ENCODE assay signal across 7 cellular contexts in the genomic region with DNA sequence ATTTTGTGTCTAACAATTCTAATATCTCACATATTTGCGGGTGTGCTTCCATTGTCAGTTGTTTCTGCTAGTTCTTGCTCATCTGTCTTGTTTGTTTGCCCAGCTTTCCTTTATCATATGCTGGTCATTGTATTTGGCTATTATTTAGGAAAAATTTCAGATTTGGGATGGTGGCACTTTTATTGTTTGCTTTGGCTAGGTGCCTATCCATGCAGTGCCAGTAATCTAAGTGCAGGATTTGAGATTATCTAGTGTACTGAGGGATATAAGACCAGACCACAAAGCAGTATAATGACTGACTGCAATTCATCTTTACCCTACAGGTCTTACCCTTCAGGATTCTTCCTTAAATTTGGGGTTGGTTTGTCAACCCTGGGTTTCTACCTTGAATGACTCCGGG.
"Had no signal": no experiment of that assay in that cellular context is flagged by ENCODE, and none has a peak within 500 bp of the region (broad histone marks: within the 10 kb centered on the region; RNA-seq: fewer than 3 reads in every experiment).

No MANE protein-coding gene starts in this region.

- ATAC-seq: GM23338, K562 had no signal

- H3K27ac ChIP-seq: HL-60 had no signal

- DNase-seq: H9, HCEC 1CT, IMR-90, KG1 had no signal

- H3K4me3 ChIP-seq: GM23338, K562 had no signal
